ENCODE assay signal across 9 cellular contexts in genomic region chrX:323721-324628, GRCh38. TPM values are rescaled to one million over a fixed set of nuclear protein-coding genes. Genes with fewer than 3 reads are reported as not detected.
DNase-seq lines count a peak whose midpoint lies in the region; FAIRE-seq and TF ChIP-seq lines count a peak whose summit lies in the region.
"Had no signal": no experiment of that assay in that cellular context is flagged by ENCODE, and none has a peak within 500 bp of the region (broad histone marks: within the 10 kb centered on the region; RNA-seq: fewer than 3 reads in every experiment).

No MANE protein-coding gene starts in this region.

- no peak overlapping the region for H3K56ac ChIP-seq in H1 (replicated peaks; ENCODE audit: insufficient read length, low read depth, low read length)

- peaks cover 8% of the 10 kb centered on the region; the same call in 1 of the 2 replicates for H3K23me2 ChIP-seq in H1 (ENCODE audit: low read depth, low read length)

- TF ChIP-seq CTCF in GM13976 (IDR thresholded peaks at IDR 0.05; ENCODE audit: borderline replicate concordance, control extremely low read depth, extremely low read depth, insufficient read depth, missing control alignments) (peak; percentile 56), H1 (IDR thresholded peaks at IDR 0.05; ENCODE audit: control extremely low read depth in 1 of 3, insufficient read depth in 1 of 3, low read depth in 1 of 3, low read length in 3 of 3) (peak in 1 of 3 experiments; percentile 14; a peak in 2 of 4 replicates), neural progenitor cell (IDR thresholded peaks at IDR 0.05) (peak; percentile 36), vagina (IDR thresholded peaks at IDR 0.05) (no peak)

- H3K23ac ChIP-seq in H1 (ENCODE audit: insufficient read length), result no peak overlapping the region

- H2BK5ac ChIP-seq in H1 (ENCODE audit: low read depth, low read length), result no peak overlapping the region

- TF ChIP-seq POLR2A in H1 (IDR thresholded peaks at IDR 0.05; ENCODE audit: control extremely low read depth in 1 of 2, low read depth in 2 of 2, low read length in 2 of 2) (no peak), vagina (IDR thresholded peaks at IDR 0.05) (no peak)

- POLR2A ChIA-PET in H1 (lab: Charles Lee; ENCODE audit: partially characterized antibody), result no interaction called here

- no peak overlapping the region for H3K14ac ChIP-seq in H1 (ENCODE audit: insufficient read length)

- no peak for DNase-seq in GM13976 (ENCODE audit: low spot score)
- peak; percentile 26 for DNase-seq in RPMI7951 (ENCODE audit: low read depth)
- DNase-seq in H1 (ENCODE audit: low read depth in 1 of 2, low spot score in 2 of 2), result no peak
- DNase-seq in neural progenitor cell (ENCODE audit: low spot score), result peak; percentile 83
- DNase-seq in NCI-H2107 (lab: John Stamatoyannopoulos, UW), result no peak
- DNase-seq in vagina (ENCODE audit: extremely low spot score in 2 of 2), result no peak
- DNase-seq in globus pallidus (ENCODE audit: low spot score), result no peak
- DNase-seq in stimulated activated CD4-positive, alpha-beta T cell treated with anti-CD3 and anti-CD28 coated beads, Interleukin-1b, Interleukin-23, amount 100 ng/mL, for 48 hours, result no peak

- no peak overlapping the region for H4K8ac ChIP-seq in H1 (ENCODE audit: extremely low read depth, insufficient read depth, low read length)

- H3K79me2 ChIP-seq in H1 (ENCODE audit: control insufficient read depth in 1 of 2, insufficient read depth in 2 of 2, low read length in 2 of 2), result peaks cover 0 to 2% of the 10 kb centered on the region in 2 experiments; a peak in 1 of 4 replicates
- peaks cover 20% of the 10 kb centered on the region for H3K79me2 ChIP-seq in neural progenitor cell (ENCODE audit: low read depth)

- in situ Hi-C loops in GM13976 (cut with MboI; ENCODE audit: low sequenced_read_pairs, unreplicated experiment), result no loop called here

- H4K20me1 ChIP-seq in H1 (replicated peaks in 1 of 2; ENCODE audit: control insufficient read depth in 1 of 2, insufficient read depth in 2 of 2, low read length in 2 of 2) (no peaks in the 10 kb centered on the region), neural progenitor cell (ENCODE audit: low read depth) (peaks cover 17% of the 10 kb centered on the region)

- no peak overlapping the region for H3K9ac ChIP-seq in H1 (replicated peaks in 1 of 4; ENCODE audit: extremely low read depth in 1 of 4, low read depth in 3 of 4, low read length in 3 of 4)
- H3K9ac ChIP-seq in neural progenitor cell, result no peak overlapping the region

- intact Hi-C loops in vagina (cut with DNase I), result no loop called here

- H4K5ac ChIP-seq in H1 (ENCODE audit: insufficient read length, low read depth, low read length), result no peak overlapping the region

- no peak for TF ChIP-seq EP300 in H1 (IDR thresholded peaks at IDR 0.05; ENCODE audit: borderline replicate concordance in 1 of 2, low read depth in 2 of 2, low read length in 2 of 2)

- H3K4me2 ChIP-seq in H1 (ENCODE audit: insufficient read depth in 1 of 2, low read depth in 2 of 2, low read length in 2 of 2), result no peak overlapping the region
- peak overlapping the region; percentile 70 for H3K4me2 ChIP-seq in neural progenitor cell

- peak overlapping the region; percentile 10 for H3K18ac ChIP-seq in H1 (ENCODE audit: extremely low read depth, low read length)

- no peak overlapping the region for H2BK20ac ChIP-seq in H1 (ENCODE audit: low read length)

- H3K9me3 Mint-ChIP-seq in neural progenitor cell, result peaks cover 2% of the 10 kb centered on the region

- peaks cover 23% of the 10 kb centered on the region for H3K27me3 Mint-ChIP-seq in neural progenitor cell (ENCODE audit: insufficient read depth, low read depth)

- H2BK120ac ChIP-seq in H1 (replicated peaks; ENCODE audit: low read depth, low read length), result no peak overlapping the region

- H3K4me1 ChIP-seq in H1 (replicated peaks in 1 of 4; ENCODE audit: control insufficient read depth in 3 of 4, insufficient read depth in 4 of 4, low read length in 3 of 4) (peaks cover 0 to 6% (median 1%) of the 10 kb centered on the region in 4 experiments; a peak in 3 of 7 replicates), neural progenitor cell (peaks cover 7% of the 10 kb centered on the region), vagina (peaks cover 15% of the 10 kb centered on the region)

- H2BK12ac ChIP-seq in H1 (ENCODE audit: low read depth, low read length), result no peak overlapping the region

- H3K4ac ChIP-seq in H1 (replicated peaks; ENCODE audit: insufficient read length, low read depth, low read length), result no peak overlapping the region

- H3K36me3 Mint-ChIP-seq in neural progenitor cell, result peaks cover 1% of the 10 kb centered on the region

- H3K9me3 ChIP-seq in H1 (ENCODE audit: insufficient read depth in 2 of 2, low read depth in 1 of 2, low read length in 1 of 2) (no peaks in the 10 kb centered on the region), neural progenitor cell (ENCODE audit: low read depth) (no peaks in the 10 kb centered on the region), vagina (no peaks in the 10 kb centered on the region)

- H3K79me1 ChIP-seq in H1 (ENCODE audit: low read depth, low read length), result no peaks in the 10 kb centered on the region; the same call in 1 of the 2 replicates

- peaks cover 24% of the 10 kb centered on the region for H3F3A ChIP-seq in neural progenitor cell (ENCODE audit: low read depth)

- peak overlapping the region; percentile 73 for H3K4me3 Mint-ChIP-seq in neural progenitor cell

- H3K27me3 ChIP-seq in H1 (replicated peaks in 1 of 4; ENCODE audit: control insufficient read depth in 3 of 4, extremely low read depth in 1 of 4, insufficient read depth in 3 of 4, low read length in 3 of 4) (no peaks in the 10 kb centered on the region), neural progenitor cell (no peaks in the 10 kb centered on the region), vagina (no peaks in the 10 kb centered on the region)

- H3K4me3 ChIP-seq in H1 (ENCODE audit: extremely low read depth in 1 of 4, insufficient read depth in 2 of 4, low read depth in 3 of 4, low read length in 4 of 4) (no peak overlapping the region), neural progenitor cell (peak overlapping the region; percentile 28), vagina (no peak overlapping the region)

- no peak overlapping the region for H4K91ac ChIP-seq in H1 (replicated peaks; ENCODE audit: insufficient read length, low read length)

- H3K36me3 ChIP-seq in H1 (ENCODE audit: control insufficient read depth in 2 of 4, insufficient read depth in 4 of 4, low read length in 3 of 4) (no peaks in the 10 kb centered on the region), neural progenitor cell (no peaks in the 10 kb centered on the region), vagina (no peaks in the 10 kb centered on the region)

- CTCF ChIA-PET in H1 (lab: Charles Lee; ENCODE audit: partially characterized antibody), result no interaction called here

- no peak overlapping the region for H2AK5ac ChIP-seq in H1 (ENCODE audit: low read depth, low read length)

- peaks cover 17% of the 10 kb centered on the region for H3K4me1 Mint-ChIP-seq in neural progenitor cell

- H2AFZ ChIP-seq in H1 (ENCODE audit: low read length) (no peak overlapping the region), neural progenitor cell (replicated peaks) (no peak overlapping the region)

- FAIRE-seq in H1 (lab: Jason Lieb, UNC), result peak; percentile 100
- FAIRE-seq: TTC549 had no signal

- peak; percentile 23 to 34; a peak in 2 of 4 replicates for TF ChIP-seq RAD21 in H1 (IDR thresholded peaks at IDR 0.05 in 1 of 2, conservative IDR thresholded peaks at IDR 0.05 in 1 of 2; ENCODE audit: low read depth in 2 of 2, low read length in 2 of 2)

- no peak overlapping the region for H3K27ac ChIP-seq in H1 (ENCODE audit: low read depth, low read length)
- no peak overlapping the region for H3K27ac ChIP-seq in neural progenitor cell
- H3K27ac ChIP-seq in vagina, result no peak overlapping the region

- WGBS in H1 (ENCODE audit: extremely low coverage in 1 of 2, insufficient coverage in 1 of 2, insufficient read length in 1 of 2, insufficient replicate concordance in 2 of 2, low coverage in 1 of 2, low lambda C conversion rate in 2 of 2, missing lambda C conversion rate in 1 of 2), 2 experiments, result 78% methylated on average over 30 of the region's 38 CpGs; no CpG with 5 or more reads in 1 of the 2 experiments

- no peak overlapping the region for H2BK15ac ChIP-seq in H1 (ENCODE audit: low read length)

- H3K27ac Mint-ChIP-seq in neural progenitor cell, result peak overlapping the region; percentile 3

TF ChIP-seq in H1, 55 proteins besides CTCF, POLR2A, EP300 and RAD21 (continues in another document):
- no peak for TF ChIP-seq CREB1 (IDR thresholded peaks at IDR 0.05)
- no peak for TF ChIP-seq SAP30 (IDR thresholded peaks at IDR 0.05; ENCODE audit: insufficient read depth, insufficient replicate concordance, low read length)
- TF ChIP-seq JUND (IDR thresholded peaks at IDR 0.05; ENCODE audit: low read length), result no peak

RNA-seq across cellular contexts. Expression of gene GTPBP6, which starts 5.4 kb away (rescaled TPM):
- 15.9 and 22.8 TPM in 2 replicates for total RNA-seq in RPMI7951 (2014; rRNA removed; shearing (Covaris generic))
- total RNA-seq in H1 (2021; fragmentation: NEBNext Ultra II Directional; extraction: Animal tissue kit (Norgen Biotek cat#: 25700)), result 55.4 and 57.1 TPM in 2 replicates
- 33.9 and 59.0 TPM in 2 replicates for polyA plus RNA-seq in H1 (2011; rRNA removed)
- polyA plus RNA-seq in H1 (2011; cell fraction: cytosol; rRNA removed), result 56.3 TPM
- 61.5 TPM for polyA plus RNA-seq in H1 (2011; cell fraction: nucleus; rRNA removed)
- 26.6 to 55.2 TPM (median 54.8 TPM) in 4 replicates for polyA plus RNA-seq in H1 (2012, experiment 1 of 2)
- polyA plus RNA-seq in H1 (2012, experiment 2 of 2), result 40.7 TPM
- polyA plus RNA-seq in H1 (2013, experiment 1 of 2), result 35.4 TPM
- 32.3 TPM for polyA plus RNA-seq in H1 (2013, experiment 2 of 2)
- polyA minus RNA-seq in H1 (2011; rRNA and poly(A)+ RNA removed), result 17.9 and 18.5 TPM in 2 replicates
- 23.8 TPM for polyA minus RNA-seq in H1 (2011; cell fraction: cytosol; rRNA and poly(A)+ RNA removed)
- polyA minus RNA-seq in H1 (2011; cell fraction: nucleus; rRNA and poly(A)+ RNA removed), result 18.8 TPM
- 16.6 and 52.6 TPM in 2 replicates for total RNA-seq in neural progenitor cell (ENCODE audit: low replicate concordance)
- total RNA-seq in vagina, result 30.9 TPM

RNA-seq across cellular contexts. Expression of gene PLCXD1, which starts 42.8 kb away (rescaled TPM):
- 2.6 and 3.2 TPM in 2 replicates for total RNA-seq in RPMI7951 (2014; rRNA removed; shearing (Covaris generic))
- 124 and 128 TPM in 2 replicates for total RNA-seq in H1 (2021; fragmentation: NEBNext Ultra II Directional; extraction: Animal tissue kit (Norgen Biotek cat#: 25700))
- 93.6 and 134 TPM in 2 replicates for polyA plus RNA-seq in H1 (2011; rRNA removed)
- 112 TPM for polyA plus RNA-seq in H1 (2011; cell fraction: cytosol; rRNA removed)
- 188 TPM for polyA plus RNA-seq in H1 (2011; cell fraction: nucleus; rRNA removed)
- polyA plus RNA-seq in H1 (2012, experiment 1 of 2), result 100 to 153 TPM (median 126 TPM) in 4 replicates
- polyA plus RNA-seq in H1 (2012, experiment 2 of 2), result 109 TPM
- polyA plus RNA-seq in H1 (2013, experiment 1 of 2), result 53.1 TPM
- polyA plus RNA-seq in H1 (2013, experiment 2 of 2), result 49.5 TPM
- 95.0 and 156 TPM in 2 replicates for polyA minus RNA-seq in H1 (2011; rRNA and poly(A)+ RNA removed)
- 121 TPM for polyA minus RNA-seq in H1 (2011; cell fraction: cytosol; rRNA and poly(A)+ RNA removed)
- polyA minus RNA-seq in H1 (2011; cell fraction: nucleus; rRNA and poly(A)+ RNA removed), result 94.0 TPM
- total RNA-seq in neural progenitor cell (ENCODE audit: low replicate concordance) (25.7 and 76.4 TPM in 2 replicates), vagina (14.0 TPM)

Comparison
In these comparisons a context has a peak if more than half of its experiments do, and no peak if none do; other contexts are left out.
1. DNase-seq: peak in RPMI7951 (single experiment) and neural progenitor cell (single experiment); none in GM13976 (single experiment), H1 (0 of 2), NCI-H2107 (single experiment), vagina (0 of 2), globus pallidus (single experiment) and stimulated activated CD4-positive, alpha-beta T cell treated with anti-CD3 and anti-CD28 coated beads, Interleukin-1b, Interleukin-23, amount 100 ng/mL, for 48 hours (single experiment).
2. CTCF ChIP-seq: peak in GM13976 (single experiment) and neural progenitor cell (single experiment); none in vagina (0 of 3).